ENCODE assay signal across 1 cellular context in genomic region chrX:12567857-12568256, GRCh38.
TF ChIP-seq lines count a peak whose summit lies in the region.

No MANE protein-coding gene starts in this region.

TF ChIP-seq in H1, 55 proteins besides CTCF, POLR2A, EP300 and RAD21:
- TF ChIP-seq CHD7 (IDR thresholded peaks at IDR 0.05; ENCODE audit: insufficient replicate concordance, low read length) (no peak), CEBPB (IDR thresholded peaks at IDR 0.05; ENCODE audit: low read depth, low read length) (no peak), TBP (IDR thresholded peaks at IDR 0.05; ENCODE audit: low read depth, low read length) (no peak), SAP30 (IDR thresholded peaks at IDR 0.05; ENCODE audit: insufficient read depth, insufficient replicate concordance, low read length) (no peak), SRF (IDR thresholded peaks at IDR 0.05; ENCODE audit: low read depth, low read length) (no peak), FOSL1 (IDR thresholded peaks at IDR 0.05; ENCODE audit: insufficient read depth, low read depth, low read length) (no peak), POU5F1 (IDR thresholded peaks at IDR 0.05; ENCODE audit: low read depth, low read length) (no peak), KDM1A (IDR thresholded peaks at IDR 0.05; ENCODE audit: borderline replicate concordance, low read length) (no peak)
